ENCODE assay signal across 27 cellular contexts in the genomic region with DNA sequence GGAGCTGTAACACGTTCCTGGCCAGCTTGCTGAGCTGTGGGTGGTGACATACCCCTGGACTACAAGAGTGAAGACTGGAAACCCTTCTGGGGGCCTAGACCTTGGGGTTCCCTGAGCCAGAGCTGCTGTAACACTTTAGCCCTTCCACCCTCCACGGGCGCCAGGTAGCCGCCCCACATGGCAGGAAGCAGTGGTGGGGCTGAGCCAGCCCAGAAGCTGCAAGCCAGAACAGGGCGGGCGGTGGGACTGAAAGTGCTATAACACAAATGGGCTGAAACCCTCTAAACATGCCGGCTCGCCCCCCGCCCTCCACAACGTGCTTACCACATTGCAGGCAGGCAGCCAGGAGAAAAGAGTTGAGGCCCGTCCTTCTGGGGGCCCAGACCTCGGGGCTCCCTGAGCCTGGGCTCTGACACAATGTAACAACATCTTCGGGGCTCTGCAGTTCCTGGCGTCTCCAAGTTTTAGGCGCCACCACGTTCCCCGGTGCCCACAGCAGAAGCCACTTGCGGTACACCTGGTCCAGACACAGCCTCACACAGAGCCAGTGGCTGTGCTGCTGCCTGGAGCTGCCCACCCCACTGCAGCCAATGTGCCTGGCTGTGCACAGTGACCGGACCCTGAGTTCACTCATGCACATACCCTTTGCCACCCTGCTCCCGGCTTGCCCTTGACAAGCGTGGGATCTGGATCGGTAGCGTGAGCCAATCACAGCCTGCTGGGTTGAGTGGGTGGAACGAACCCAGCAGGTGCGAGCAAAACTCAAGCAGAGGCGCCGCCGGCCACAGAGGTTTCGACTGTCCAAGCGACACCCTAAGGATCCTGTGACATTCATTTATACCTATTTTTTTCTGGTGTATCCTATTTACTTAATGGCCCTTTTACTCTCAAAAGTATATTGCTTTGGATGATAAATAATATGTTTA.
"Had no signal": no experiment of that assay in that cellular context is flagged by ENCODE, and none has a peak within 500 bp of the region (broad histone marks: within the 10 kb centered on the region; RNA-seq: fewer than 3 reads in every experiment).

No MANE protein-coding gene starts in this region.

- H3K9me3 Mint-ChIP-seq: activated naive CD4-positive, alpha-beta T cell treated with anti-CD3 and anti-CD28 coated beads, Interleukin-2, amount 50 U/mL, for 72 hours; activated naive CD8-positive, alpha-beta T cell treated with anti-CD3 and anti-CD28 coated beads, Interleukin-2, amount 50 U/mL, for 24 hours; activated T-cell treated with anti-CD3 and anti-CD28 coated beads, Interleukin-2, amount 50 U/mL, for 24 hours had no signal

- H3K27ac Mint-ChIP-seq: activated CD8-positive, alpha-beta memory T cell treated with anti-CD3 and anti-CD28 coated beads, Interleukin-2, amount 10 ng/mL, durations not matched to agents 7 days and 5 days; activated naive CD4-positive, alpha-beta T cell treated with anti-CD3 and anti-CD28 coated beads, Interleukin-2, amount 50 U/mL, for 72 hours; activated naive CD8-positive, alpha-beta T cell treated with anti-CD3 and anti-CD28 coated beads, Interleukin-2, amount 50 U/mL, for 24 hours; activated T-cell treated with anti-CD3 and anti-CD28 coated beads, Interleukin-2, amount 50 U/mL, for 24 hours; brain; T-helper 17 cell; WTC11 had no signal

- H3K27ac ChIP-seq: KMS-11, SJSA1 had no signal

- H3K9ac ChIP-seq: KMS-11 had no signal

- H3K36me3 Mint-ChIP-seq: activated CD8-positive, alpha-beta memory T cell treated with anti-CD3 and anti-CD28 coated beads, Interleukin-2, amount 10 ng/mL, durations not matched to agents 7 days and 5 days; activated naive CD4-positive, alpha-beta T cell treated with anti-CD3 and anti-CD28 coated beads, Interleukin-2, amount 50 U/mL, for 72 hours; brain; WTC11 had no signal

- H3K4me3 ChIP-seq: SJSA1 had no signal

- ATAC-seq: activated CD8-positive, alpha-beta memory T cell treated with anti-CD3 and anti-CD28 coated beads, Interleukin-2, amount 10 ng/mL, durations not matched to agents 7 days and 5 days; activated naive CD4-positive, alpha-beta T cell treated with anti-CD3 and anti-CD28 coated beads, Interleukin-2, amount 50 U/mL, for 72 hours; activated naive CD8-positive, alpha-beta T cell treated with anti-CD3 and anti-CD28 coated beads, Interleukin-2, amount 50 U/mL, for 24 hours; SK-N-SH treated with all-trans-retinoic acid at 6 μM for 48 hours; T-helper 17 cell; WTC11 had no signal

- H3K4me1 ChIP-seq: SJSA1 had no signal

- H3K4me2 ChIP-seq: KMS-11 had no signal

- H3K36me3 ChIP-seq: SJSA1 had no signal

- H3K27me3 Mint-ChIP-seq: activated naive CD8-positive, alpha-beta T cell treated with anti-CD3 and anti-CD28 coated beads, Interleukin-2, amount 50 U/mL, for 24 hours; activated T-cell treated with anti-CD3 and anti-CD28 coated beads, Interleukin-2, amount 50 U/mL, for 24 hours had no signal

- H3K9me3 ChIP-seq: SJSA1 had no signal

- H3K4me3 Mint-ChIP-seq: activated CD8-positive, alpha-beta memory T cell treated with anti-CD3 and anti-CD28 coated beads, Interleukin-2, amount 10 ng/mL, durations not matched to agents 7 days and 5 days; activated naive CD8-positive, alpha-beta T cell treated with anti-CD3 and anti-CD28 coated beads, Interleukin-2, amount 50 U/mL, for 24 hours; activated T-cell treated with anti-CD3 and anti-CD28 coated beads, Interleukin-2, amount 50 U/mL, for 24 hours; brain; T-helper 17 cell; WTC11 had no signal

- H3K4me1 Mint-ChIP-seq: activated CD8-positive, alpha-beta memory T cell treated with anti-CD3 and anti-CD28 coated beads, Interleukin-2, amount 10 ng/mL, durations not matched to agents 7 days and 5 days; activated naive CD8-positive, alpha-beta T cell treated with anti-CD3 and anti-CD28 coated beads, Interleukin-2, amount 50 U/mL, for 24 hours; brain; T-helper 17 cell; WTC11 had no signal

- DNase-seq: activated CD4-positive, alpha-beta T cell treated with anti-CD3 and anti-CD28 coated beads for 48 hours; activated CD4-positive, alpha-beta T cell treated with anti-CD3 and anti-CD28 coated beads, Interleukin-2, amount 50 U/mL, for 4 hours; activated CD4-positive, CD25-positive, alpha-beta regulatory T cell treated with anti-CD3 and anti-CD28 coated beads, Interleukin-2, amount 50 U/mL, for 72 hours; activated CD8-positive, alpha-beta memory T cell treated with anti-CD3 and anti-CD28 coated beads, Interleukin-2, amount 10 ng/mL, durations not matched to agents 7 days and 5 days; activated effector memory CD4-positive, alpha-beta T cell treated with anti-CD3 and anti-CD28 coated beads, Interleukin-2, amount 50 U/mL, for 16 hours; activated naive CD4-positive, alpha-beta T cell treated with Interleukin-2 at 50 U/mL for 16 hours; activated naive CD8-positive, alpha-beta T cell treated with anti-CD3 and anti-CD28 coated beads, Interleukin-2, amount 50 U/mL, for 24 hours; activated T-cell treated with anti-CD3 and anti-CD28 coated beads, Interleukin-2, amount 50 U/mL, for 24 hours; amniotic stem cell; NCI-H1092 treated with DMSO at 0.1 percent for 48 hours; NCI-H1417 treated with DMSO at 0.1 percent for 48 hours; NCI-H1694; NCI-H2029 treated with DMSO at 0.1 percent for 48 hours; NCI-H345; NCI-H510A; NCI-H526 treated with DMSO at 0.1 percent for 48 hours; NCI-H82; RPMI8226; SHP77; T-helper 17 cell; T-helper 9 cell had no signal
